In the genomic region with DNA sequence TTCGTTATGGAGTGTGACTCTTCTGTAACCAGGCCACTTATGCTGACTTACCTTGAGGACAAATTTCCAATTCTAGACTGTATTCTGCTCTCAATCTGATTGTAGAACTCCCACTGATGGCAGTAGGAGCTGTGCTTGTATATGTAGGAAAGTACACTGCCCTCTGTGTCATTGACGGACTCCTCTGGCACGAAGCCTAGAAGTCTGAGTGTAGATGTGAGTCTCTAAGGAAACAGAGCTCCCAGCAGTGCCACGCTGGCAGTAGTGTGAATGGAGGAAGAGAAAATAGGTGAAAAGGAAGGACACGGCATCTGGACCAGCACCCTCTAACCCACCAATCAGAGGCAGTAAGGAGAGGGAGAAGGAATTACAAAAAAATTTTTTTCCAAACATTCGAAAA, we compare ENCODE assay signal across 8 cellular contexts.
DNase-seq lines count a peak whose midpoint lies in the region; ATAC-seq and TF ChIP-seq lines count a peak whose summit lies in the region.

No MANE protein-coding gene starts in this region.

- H3K36me3 Mint-ChIP-seq in endodermal cell (ENCODE audit: low read depth): no peaks in the 10 kb centered on the region

- intact Hi-C loops in mucosa of descending colon (cut with DNase I, micrococcal nuclease): no loop called here

- 96% methylated on average over 6 of the region's 6 CpGs; no CpG with 5 or more reads in 1 of the 2 experiments for WGBS in endodermal cell (ENCODE audit: insufficient coverage in 1 of 2, insufficient read length in 1 of 2), 2 experiments

- peak overlapping the region; percentile 52 for H3K27ac ChIP-seq in AG04450 (ENCODE audit: low read depth, low read length)
- H3K27ac ChIP-seq in endodermal cell (ENCODE audit: low read depth, low read length): no peak overlapping the region

- TF ChIP-seq CTCF in AG04450 (IDR thresholded peaks at IDR 0.05; ENCODE audit: low read depth, low read length) (no peak), endodermal cell (conservative IDR thresholded peaks at IDR 0.05) (no peak), mucosa of descending colon (IDR thresholded peaks at IDR 0.05) (no peak)

- peaks cover 15% of the 10 kb centered on the region for H3K4me1 Mint-ChIP-seq in endodermal cell

- peak; percentile 87 for ATAC-seq in mucosa of descending colon
- no peak for ATAC-seq in HG02588 (IDR thresholded peaks at IDR 0.05; ENCODE audit: unreplicated experiment)
- no peak for ATAC-seq in GM18867 (IDR thresholded peaks at IDR 0.05; ENCODE audit: unreplicated experiment)
- ATAC-seq in GM21367 (IDR thresholded peaks at IDR 0.05; ENCODE audit: unreplicated experiment): no peak

- no peaks in the 10 kb centered on the region for H3K9me3 Mint-ChIP-seq in endodermal cell

- peaks cover 9% of the 10 kb centered on the region for H3K4me1 ChIP-seq in endodermal cell (ENCODE audit: control insufficient read depth, insufficient read depth, low read length)
- no peaks in the 10 kb centered on the region for H3K4me1 ChIP-seq in mucosa of descending colon (ENCODE audit: low read depth)

- DNase-seq in AG04450 (ENCODE audit: low read depth, low spot score) (peak; percentile 87), NCI-H1092 (lab: John Stamatoyannopoulos, UW) (peak; percentile 63), endodermal cell (no peak), mucosa of descending colon (peak in 2 of 3 donors; percentile 30 to 79)
- DNase-seq in activated T-cell treated with anti-CD3 and anti-CD28 coated beads, Interleukin-2, amount 50 U/mL, for 48 hours: no peak

- POLR2A ChIA-PET in AG04450 (lab: Yijun Ruan, JAX): no interaction called here

- peak overlapping the region; percentile 4 for H3K27ac Mint-ChIP-seq in endodermal cell

- no peak overlapping the region for H3K9ac ChIP-seq in endodermal cell (ENCODE audit: extremely low read depth, low read length, poor library complexity, severe bottlenecking)

- H3K4me3 ChIP-seq in AG04450 (ENCODE audit: low read depth, low read length) (no peak overlapping the region), endodermal cell (ENCODE audit: low read length) (no peak overlapping the region), mucosa of descending colon (no peak overlapping the region)

- H3K9me3 ChIP-seq in AG04450 (ENCODE audit: control insufficient read depth, insufficient read depth, low read length): no peaks in the 10 kb centered on the region
- no peaks in the 10 kb centered on the region for H3K9me3 ChIP-seq in endodermal cell (ENCODE audit: control insufficient read depth, low read length)
- H3K9me3 ChIP-seq in mucosa of descending colon: no peaks in the 10 kb centered on the region

- no peak overlapping the region for H3K4me3 Mint-ChIP-seq in endodermal cell

- H3K27me3 ChIP-seq in AG04450 (ENCODE audit: control insufficient read depth, insufficient read depth, low read length) (no peaks in the 10 kb centered on the region), endodermal cell (ENCODE audit: control insufficient read depth, insufficient read depth, low read length, poor library complexity, severe bottlenecking) (no peaks in the 10 kb centered on the region)

- H3K36me3 ChIP-seq in endodermal cell (ENCODE audit: control insufficient read depth, insufficient read depth, low read length) (no peaks in the 10 kb centered on the region), mucosa of descending colon (ENCODE audit: low read depth) (no peaks in the 10 kb centered on the region)

- H3K27me3 Mint-ChIP-seq in endodermal cell (ENCODE audit: insufficient read depth): no peaks in the 10 kb centered on the region

- CTCF ChIA-PET in AG04450 (lab: Charles Lee): no interaction called here

Comparison
In these comparisons a context has a peak if more than half of its experiments do, and no peak if none do; other contexts are left out.
1. DNase-seq: peak in AG04450 (single experiment), NCI-H1092 (single experiment) and mucosa of descending colon (2 of 3); none in endodermal cell (single experiment) and activated T-cell treated with anti-CD3 and anti-CD28 coated beads, Interleukin-2, amount 50 U/mL, for 48 hours (0 of 2).